Comparison of ENCODE assay signal across 1 cellular context in the genomic region with DNA sequence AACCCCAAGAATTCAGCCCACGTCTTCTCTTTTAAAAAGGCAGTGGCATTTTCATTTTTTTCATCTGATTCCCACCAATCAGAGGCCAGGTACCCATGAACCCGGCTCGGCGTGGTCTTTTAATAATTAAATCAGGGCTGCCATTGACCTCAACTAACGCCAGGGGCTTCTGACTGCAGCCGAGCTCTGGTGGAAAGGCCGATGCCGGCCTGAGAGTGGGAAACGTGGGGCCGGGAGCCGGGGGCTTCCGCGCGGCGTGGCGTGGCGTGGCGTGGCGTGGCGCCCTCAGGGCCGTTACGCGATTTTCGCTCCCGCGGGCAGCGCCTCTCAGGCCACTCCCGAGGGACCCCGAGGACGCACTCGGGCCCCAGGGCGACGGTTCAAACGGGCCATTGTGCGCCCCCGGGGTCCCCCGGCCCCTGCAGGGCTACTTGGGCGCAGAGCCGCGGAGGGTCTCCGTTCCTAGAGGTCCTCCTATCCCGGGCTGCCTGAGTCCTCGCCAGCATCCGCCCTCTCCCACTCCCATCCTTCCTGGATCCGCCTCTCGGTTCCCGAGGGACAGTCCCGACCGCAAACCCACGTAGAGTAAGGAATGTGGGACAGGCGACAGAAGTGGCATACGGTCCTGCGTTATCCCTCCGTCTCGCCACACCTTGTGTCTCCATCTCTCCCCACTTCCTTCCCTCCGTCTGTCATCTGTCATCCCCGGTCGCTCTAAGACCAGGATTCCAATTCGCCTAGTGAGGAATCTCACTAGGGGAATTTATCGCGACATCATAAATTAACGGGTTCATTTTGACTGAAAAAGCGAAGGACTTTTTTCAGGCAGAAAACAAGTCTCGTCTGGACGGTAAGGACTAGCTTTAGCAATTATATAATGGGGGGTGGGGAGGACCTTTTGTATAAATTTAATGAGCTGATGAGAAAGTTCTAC.
TF ChIP-seq lines count a peak whose summit lies in the region.

No MANE protein-coding gene starts in this region.

TF ChIP-seq in HepG2, 621 proteins besides CTCF, POLR2A, EP300 and RAD21 (continued from another document and continues in another):
- peak; percentile 69; the same call in 1 of the 2 replicates for TF ChIP-seq ZNF276 (CRISPR knock-in tag; IDR thresholded peaks at IDR 0.05; ENCODE audit: low read depth)
- no peak for TF ChIP-seq ZNF296 (CRISPR knock-in tag; conservative IDR thresholded peaks at IDR 0.05)
- no peak for TF ChIP-seq ZNF432 (CRISPR knock-in tag; IDR thresholded peaks at IDR 0.05; ENCODE audit: borderline replicate concordance)
- TF ChIP-seq ELF3 (CRISPR knock-in tag; IDR thresholded peaks at IDR 0.05): no peak
- TF ChIP-seq PRMT3 (CRISPR knock-in tag; IDR thresholded peaks at IDR 0.05; ENCODE audit: borderline replicate concordance, low read depth): no peak
- no peak for TF ChIP-seq CREB1 (IDR thresholded peaks at IDR 0.05)
- no peak for TF ChIP-seq CREB1 (CRISPR knock-in tag; IDR thresholded peaks at IDR 0.05)
- TF ChIP-seq ZNF326 (CRISPR knock-in tag; IDR thresholded peaks at IDR 0.05; ENCODE audit: borderline replicate concordance): no peak
- TF ChIP-seq MNT (IDR thresholded peaks at IDR 0.05): no peak
- TF ChIP-seq ZMYM3 (CRISPR knock-in tag; IDR thresholded peaks at IDR 0.05): no peak
- no peak for TF ChIP-seq ZNF790 (CRISPR knock-in tag; IDR thresholded peaks at IDR 0.05; ENCODE audit: borderline replicate concordance)
- no peak for TF ChIP-seq ARNT (IDR thresholded peaks at IDR 0.05)
- TF ChIP-seq HOXA5 (CRISPR knock-in tag; IDR thresholded peaks at IDR 0.05): no peak
- TF ChIP-seq CSRNP1 (CRISPR knock-in tag; IDR thresholded peaks at IDR 0.05): peak; percentile 50; the same call in 1 of the 2 replicates
- peak; percentile 44; the same call in 1 of the 2 replicates for TF ChIP-seq KLF6 (CRISPR knock-in tag; IDR thresholded peaks at IDR 0.05)
- TF ChIP-seq DR1 (CRISPR knock-in tag; IDR thresholded peaks at IDR 0.05): no peak
- no peak for TF ChIP-seq PTBP1 (IDR thresholded peaks at IDR 0.05; ENCODE audit: low read depth, low read length, poor library complexity, severe bottlenecking)
- TF ChIP-seq ZNF710 (CRISPR knock-in tag; IDR thresholded peaks at IDR 0.05; ENCODE audit: borderline replicate concordance): 0 out of 2 replicates have a peak, but pooled peaks have one; percentile 34
- TF ChIP-seq, protein P1, sequence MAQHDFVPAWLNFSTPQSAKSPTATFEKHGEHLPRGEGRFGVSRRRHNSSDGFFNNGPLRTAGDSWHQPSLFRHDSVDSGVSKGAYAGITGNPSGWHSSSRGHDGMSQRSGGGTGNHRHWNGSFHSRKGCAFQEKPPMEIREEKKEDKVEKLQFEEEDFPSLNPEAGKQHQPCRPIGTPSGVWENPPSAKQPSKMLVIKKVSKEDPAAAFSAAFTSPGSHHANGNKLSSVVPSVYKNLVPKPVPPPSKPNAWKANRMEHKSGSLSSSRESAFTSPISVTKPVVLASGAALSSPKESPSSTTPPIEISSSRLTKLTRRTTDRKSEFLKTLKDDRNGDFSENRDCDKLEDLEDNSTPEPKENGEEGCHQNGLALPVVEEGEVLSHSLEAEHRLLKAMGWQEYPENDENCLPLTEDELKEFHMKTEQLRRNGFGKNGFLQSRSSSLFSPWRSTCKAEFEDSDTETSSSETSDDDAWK (CRISPR knock-in tag; IDR thresholded peaks at IDR 0.05): no peak
- TF ChIP-seq AHR (CRISPR knock-in tag; IDR thresholded peaks at IDR 0.05): 0 out of 2 replicates have a peak, but pooled peaks have one; percentile 60
- TF ChIP-seq ZKSCAN8 (CRISPR knock-in tag; IDR thresholded peaks at IDR 0.05; ENCODE audit: borderline replicate concordance): no peak
- no peak; the same call in 1 of the 2 replicates for TF ChIP-seq ZNF558 (CRISPR knock-in tag; IDR thresholded peaks at IDR 0.05; ENCODE audit: borderline replicate concordance)
- TF ChIP-seq ZNF251 (CRISPR knock-in tag; IDR thresholded peaks at IDR 0.05): no peak; the same call in 1 of the 2 replicates
- no peak for TF ChIP-seq ZNF562 (CRISPR knock-in tag; IDR thresholded peaks at IDR 0.05; ENCODE audit: borderline replicate concordance)
- TF ChIP-seq ZFP1 (CRISPR knock-in tag; IDR thresholded peaks at IDR 0.05): no peak
- no peak for TF ChIP-seq ZNF253 (CRISPR knock-in tag; IDR thresholded peaks at IDR 0.05; ENCODE audit: borderline replicate concordance)
- TF ChIP-seq, protein P2, sequence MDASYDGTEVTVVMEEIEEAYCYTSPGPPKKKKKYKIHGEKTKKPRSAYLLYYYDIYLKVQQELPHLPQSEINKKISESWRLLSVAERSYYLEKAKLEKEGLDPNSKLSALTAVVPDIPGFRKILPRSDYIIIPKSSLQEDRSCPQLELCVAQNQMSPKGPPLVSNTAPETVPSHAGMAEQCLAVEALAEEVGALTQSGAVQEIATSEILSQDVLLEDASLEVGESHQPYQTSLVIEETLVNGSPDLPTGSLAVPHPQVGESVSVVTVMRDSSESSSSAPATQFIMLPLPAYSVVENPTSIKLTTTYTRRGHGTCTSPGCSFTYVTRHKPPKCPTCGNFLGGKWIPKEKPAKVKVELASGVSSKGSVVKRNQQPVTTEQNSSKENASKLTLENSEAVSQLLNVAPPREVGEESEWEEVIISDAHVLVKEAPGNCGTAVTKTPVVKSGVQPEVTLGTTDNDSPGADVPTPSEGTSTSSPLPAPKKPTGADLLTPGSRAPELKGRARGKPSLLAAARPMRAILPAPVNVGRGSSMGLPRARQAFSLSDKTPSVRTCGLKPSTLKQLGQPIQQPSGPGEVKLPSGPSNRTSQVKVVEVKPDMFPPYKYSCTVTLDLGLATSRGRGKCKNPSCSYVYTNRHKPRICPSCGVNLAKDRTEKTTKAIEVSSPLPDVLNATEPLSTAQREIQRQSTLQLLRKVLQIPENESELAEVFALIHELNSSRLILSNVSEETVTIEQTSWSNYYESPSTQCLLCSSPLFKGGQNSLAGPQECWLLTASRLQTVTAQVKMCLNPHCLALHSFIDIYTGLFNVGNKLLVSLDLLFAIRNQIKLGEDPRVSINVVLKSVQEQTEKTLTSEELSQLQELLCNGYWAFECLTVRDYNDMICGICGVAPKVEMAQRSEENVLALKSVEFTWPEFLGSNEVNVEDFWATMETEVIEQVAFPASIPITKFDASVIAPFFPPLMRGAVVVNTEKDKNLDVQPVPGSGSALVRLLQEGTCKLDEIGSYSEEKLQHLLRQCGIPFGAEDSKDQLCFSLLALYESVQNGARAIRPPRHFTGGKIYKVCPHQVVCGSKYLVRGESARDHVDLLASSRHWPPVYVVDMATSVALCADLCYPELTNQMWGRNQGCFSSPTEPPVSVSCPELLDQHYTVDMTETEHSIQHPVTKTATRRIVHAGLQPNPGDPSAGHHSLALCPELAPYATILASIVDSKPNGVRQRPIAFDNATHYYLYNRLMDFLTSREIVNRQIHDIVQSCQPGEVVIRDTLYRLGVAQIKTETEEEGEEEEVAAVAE (CRISPR knock-in tag; IDR thresholded peaks at IDR 0.05; ENCODE audit: borderline replicate concordance): no peak
- no peak for TF ChIP-seq ZSCAN9 (CRISPR knock-in tag; IDR thresholded peaks at IDR 0.05; ENCODE audit: borderline replicate concordance)
- TF ChIP-seq LCORL (IDR thresholded peaks at IDR 0.05): no peak
- TF ChIP-seq LCORL (CRISPR knock-in tag; IDR thresholded peaks at IDR 0.05): 0 out of 2 replicates have a peak, but pooled peaks have one; percentile 34
- peak; percentile 80 for TF ChIP-seq ZNF687 (CRISPR knock-in tag; IDR thresholded peaks at IDR 0.05)
- TF ChIP-seq ATF7 (IDR thresholded peaks at IDR 0.05): no peak
- no peak; the same call in 1 of the 2 replicates for TF ChIP-seq ATF7 (CRISPR knock-in tag; IDR thresholded peaks at IDR 0.05)
- TF ChIP-seq, protein P3, sequence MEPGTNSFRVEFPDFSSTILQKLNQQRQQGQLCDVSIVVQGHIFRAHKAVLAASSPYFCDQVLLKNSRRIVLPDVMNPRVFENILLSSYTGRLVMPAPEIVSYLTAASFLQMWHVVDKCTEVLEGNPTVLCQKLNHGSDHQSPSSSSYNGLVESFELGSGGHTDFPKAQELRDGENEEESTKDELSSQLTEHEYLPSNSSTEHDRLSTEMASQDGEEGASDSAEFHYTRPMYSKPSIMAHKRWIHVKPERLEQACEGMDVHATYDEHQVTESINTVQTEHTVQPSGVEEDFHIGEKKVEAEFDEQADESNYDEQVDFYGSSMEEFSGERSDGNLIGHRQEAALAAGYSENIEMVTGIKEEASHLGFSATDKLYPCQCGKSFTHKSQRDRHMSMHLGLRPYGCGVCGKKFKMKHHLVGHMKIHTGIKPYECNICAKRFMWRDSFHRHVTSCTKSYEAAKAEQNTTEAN (CRISPR knock-in tag; conservative IDR thresholded peaks at IDR 0.05): no peak
- no peak for TF ChIP-seq SSRP1 (CRISPR knock-in tag; IDR thresholded peaks at IDR 0.05)
- no peak for TF ChIP-seq ZFP90 (CRISPR knock-in tag; IDR thresholded peaks at IDR 0.05; ENCODE audit: borderline replicate concordance)
- TF ChIP-seq ZNF766 (CRISPR knock-in tag; IDR thresholded peaks at IDR 0.05; ENCODE audit: borderline replicate concordance): no peak
